Comparison of ENCODE assay signal across 9 cellular contexts in genomic region chr4:6472387-6473263, GRCh38. TPM values are rescaled to one million over a fixed set of nuclear protein-coding genes. Genes with fewer than 3 reads are reported as not detected.
DNase-seq lines count a peak whose midpoint lies in the region; TF ChIP-seq lines count a peak whose summit lies in the region.
"Had no signal": no experiment of that assay in that cellular context is flagged by ENCODE, and none has a peak within 500 bp of the region (broad histone marks: within the 10 kb centered on the region; RNA-seq: fewer than 3 reads in every experiment).

TSS of gene PPP2R2C (minus strand) at chr4:6472614. CDS start at chr4:6472229, 385 bp downstream.

- H3K4me1 ChIP-seq in hepatocyte (ENCODE audit: insufficient read depth), result peaks cover 3% of the 10 kb centered on the region
- H3K4me1 ChIP-seq in spleen, result peaks cover 2 to 23% (median 16%) of the 10 kb centered on the region in 6 donors

- H3K4me3 ChIP-seq in hepatocyte (no peak within 1 kb of the TSS), spleen (peak within 1 kb of the TSS in 1 of 8 donors; percentile 64)

- peak within 1 kb of the TSS; percentile 87 for H3K4me2 ChIP-seq in hepatocyte

- no peaks in the 10 kb centered on the region for H3K79me2 ChIP-seq in hepatocyte

- H3K27me3 ChIP-seq in hepatocyte, result peaks cover 64% of the 10 kb centered on the region
- peaks cover 0 to 92% (median 37%) of the 10 kb centered on the region in 7 donors for H3K27me3 ChIP-seq in spleen (replicated peaks in 1 of 7)

- H4K20me1 ChIP-seq in hepatocyte (ENCODE audit: insufficient read depth, poor library complexity, severe bottlenecking), result no peaks in the 10 kb centered on the region

- no peak for TF ChIP-seq POLR2A in spleen (IDR thresholded peaks at IDR 0.05)

- no peaks in the 10 kb centered on the region for H3K9me2 ChIP-seq in hepatocyte (replicated peaks; ENCODE audit: insufficient read depth)

- H3K36me3 ChIP-seq in hepatocyte (replicated peaks; ENCODE audit: insufficient read depth, low read depth) (no peaks in the 10 kb centered on the region), spleen (no peaks in the 10 kb centered on the region)

- peak within 1 kb of the TSS; percentile 94 for H3K27ac ChIP-seq in VCaP
- no peak within 1 kb of the TSS for H3K27ac ChIP-seq in hepatocyte
- H3K27ac ChIP-seq in spleen, result no peak within 1 kb of the TSS

- H2AFZ ChIP-seq in hepatocyte, result no peak within 1 kb of the TSS

- TF ChIP-seq CTCF in VCaP (conservative IDR thresholded peaks at IDR 0.05) (no peak), hepatocyte (IDR thresholded peaks at IDR 0.05; ENCODE audit: poor library complexity) (no peak), spleen (IDR thresholded peaks at IDR 0.05 in 8 of 11, conservative IDR thresholded peaks at IDR 0.05 in 3 of 11) (no peak)

- WGBS in hepatocyte (ENCODE audit: low lambda C conversion rate, missing lambda C conversion rate), result 20% methylated on average over 16 of the region's 86 CpGs
- 2 to 6% (median 4%) methylated on average over 35 to 85 of the region's 86 CpGs for WGBS in spleen, 5 donors

- DNase-seq in NCI-H524 (lab: John Stamatoyannopoulos, UW) (peak; percentile 22 to 24), NCI-H524 treated with DMSO at 0.1 percent for 48 hours (lab: John Stamatoyannopoulos, UW) (no peak), hepatocyte (ENCODE audit: low spot score) (no peak), spleen (peak; percentile 65), NK-92 (lab: John Stamatoyannopoulos, UW; ENCODE audit: unreplicated experiment) (no peak), NCI-H2081 (lab: John Stamatoyannopoulos, UW) (no peak), amniotic stem cell (lab: John Stamatoyannopoulos, UW) (no peak)
- DNase-seq: stimulated activated naive B cell treated with anti-CD40 and anti-IgM and Interleukin-4, amounts not matched to agents 10 μg/mL and 1 μg/mL and 100 μg/mL, for 72 hours had no signal

- intact Hi-C loops in spleen (cut with DNase I; ENCODE audit: low total_unique reads), result no loop called here

- H3K9me3 ChIP-seq in hepatocyte (ENCODE audit: low read depth) (no peaks in the 10 kb centered on the region), spleen (peaks cover 0 to 6% (median 0%) of the 10 kb centered on the region in 8 donors)

RNA-seq across cellular contexts. Expression of gene PPP2R2C, which starts in this region (rescaled TPM):
- total RNA-seq in hepatocyte, result 0.48 and 0.67 TPM in 2 replicates
- polyA plus RNA-seq in hepatocyte, result 0.22 and 0.35 TPM in 2 replicates
- total RNA-seq in spleen, result 1 to 10 TPM in 1 of 7 donors, under 1 TPM in 5, not detected in 1; 0.23 to 1.3 (median 0.47) TPM
- polyA plus RNA-seq in spleen, result under 1 TPM; 0.07 to 0.19 (median 0.14) TPM

Comparison
In these comparisons a context has a peak if more than half of its experiments do, and no peak if none do; other contexts are left out.
1. DNase-seq: peak in NCI-H524 (2 of 2) and spleen (single experiment); none in NCI-H524 treated with DMSO at 0.1 percent for 48 hours (single experiment), hepatocyte (single experiment), NK-92 (single experiment), NCI-H2081 (0 of 2) and amniotic stem cell (single experiment).